In the genomic region with DNA sequence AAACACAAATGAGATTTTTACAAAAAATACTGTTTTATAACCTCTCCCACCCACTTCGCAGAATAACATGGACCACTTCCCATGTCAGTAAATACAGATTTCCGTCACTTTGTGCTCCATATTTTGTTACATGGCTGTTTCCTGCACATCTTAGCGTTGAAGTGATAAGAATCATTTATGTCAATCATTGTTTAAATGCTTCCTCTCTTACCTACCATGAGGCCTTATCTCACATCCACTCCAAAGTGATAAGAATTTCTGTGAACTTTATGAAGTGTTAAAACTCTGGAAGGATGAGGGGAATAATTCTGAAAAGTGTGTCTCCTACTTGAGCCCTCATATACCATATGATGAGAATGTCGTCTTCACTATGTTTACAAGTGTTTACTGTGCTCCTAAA, we compare ENCODE assay signal across 1 cellular context.
A peak's percentile ranks its signal among the peaks of the same experiment; 100 is the strongest.
TF ChIP-seq lines count a peak whose summit lies in the region.

No MANE protein-coding gene starts in this region.

TF ChIP-seq in K562, 482 proteins besides CTCF, POLR2A, EP300 and RAD21 (continued from another document):
- TF ChIP-seq, protein P1, sequence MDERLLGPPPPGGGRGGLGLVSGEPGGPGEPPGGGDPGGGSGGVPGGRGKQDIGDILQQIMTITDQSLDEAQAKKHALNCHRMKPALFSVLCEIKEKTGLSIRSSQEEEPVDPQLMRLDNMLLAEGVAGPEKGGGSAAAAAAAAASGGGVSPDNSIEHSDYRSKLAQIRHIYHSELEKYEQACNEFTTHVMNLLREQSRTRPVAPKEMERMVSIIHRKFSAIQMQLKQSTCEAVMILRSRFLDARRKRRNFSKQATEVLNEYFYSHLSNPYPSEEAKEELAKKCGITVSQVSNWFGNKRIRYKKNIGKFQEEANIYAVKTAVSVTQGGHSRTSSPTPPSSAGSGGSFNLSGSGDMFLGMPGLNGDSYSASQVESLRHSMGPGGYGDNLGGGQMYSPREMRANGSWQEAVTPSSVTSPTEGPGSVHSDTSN (CRISPR knock-in tag; IDR thresholded peaks at IDR 0.05; ENCODE audit: low read depth): no peak
- TF ChIP-seq, protein P1 (tag; conservative IDR thresholded peaks at IDR 0.05; ENCODE audit: low read depth): 0 out of 2 replicates have a peak, but pooled peaks have one; percentile 22
- TF ChIP-seq NEUROD1 (IDR thresholded peaks at IDR 0.05; ENCODE audit: borderline replicate concordance, low read depth, low read length, partially characterized antibody) (no peak), POLR2H (tag; IDR thresholded peaks at IDR 0.05; ENCODE audit: low read depth) (no peak), ZC3H4 (CRISPR knock-in tag; IDR thresholded peaks at IDR 0.05; ENCODE audit: borderline replicate concordance) (no peak), ARID1B (IDR thresholded peaks at IDR 0.05) (0 out of 2 replicates have a peak, but pooled peaks have one; percentile 26), MEIS2 (IDR thresholded peaks at IDR 0.05; ENCODE audit: partially characterized antibody) (peak; percentile 77), DPF2 (IDR thresholded peaks at IDR 0.05) (0 out of 2 replicates have a peak, but pooled peaks have one; percentile 25), SMAD4 (CRISPR knock-in tag; conservative IDR thresholded peaks at IDR 0.05) (no peak), CCNT2 (IDR thresholded peaks at IDR 0.05; ENCODE audit: borderline replicate concordance, extremely low read depth, insufficient read length, low read depth, low read length) (no peak), COPS2 (conservative IDR thresholded peaks at IDR 0.05) (no peak)
- TF ChIP-seq, protein P2, sequence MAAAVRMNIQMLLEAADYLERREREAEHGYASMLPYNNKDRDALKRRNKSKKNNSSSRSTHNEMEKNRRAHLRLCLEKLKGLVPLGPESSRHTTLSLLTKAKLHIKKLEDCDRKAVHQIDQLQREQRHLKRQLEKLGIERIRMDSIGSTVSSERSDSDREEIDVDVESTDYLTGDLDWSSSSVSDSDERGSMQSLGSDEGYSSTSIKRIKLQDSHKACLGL (CRISPR knock-in tag; IDR thresholded peaks at IDR 0.05; ENCODE audit: borderline replicate concordance, poor library complexity, severe bottlenecking): no peak
